Comparison of ENCODE assay signal across 8 cellular contexts in the genomic region with DNA sequence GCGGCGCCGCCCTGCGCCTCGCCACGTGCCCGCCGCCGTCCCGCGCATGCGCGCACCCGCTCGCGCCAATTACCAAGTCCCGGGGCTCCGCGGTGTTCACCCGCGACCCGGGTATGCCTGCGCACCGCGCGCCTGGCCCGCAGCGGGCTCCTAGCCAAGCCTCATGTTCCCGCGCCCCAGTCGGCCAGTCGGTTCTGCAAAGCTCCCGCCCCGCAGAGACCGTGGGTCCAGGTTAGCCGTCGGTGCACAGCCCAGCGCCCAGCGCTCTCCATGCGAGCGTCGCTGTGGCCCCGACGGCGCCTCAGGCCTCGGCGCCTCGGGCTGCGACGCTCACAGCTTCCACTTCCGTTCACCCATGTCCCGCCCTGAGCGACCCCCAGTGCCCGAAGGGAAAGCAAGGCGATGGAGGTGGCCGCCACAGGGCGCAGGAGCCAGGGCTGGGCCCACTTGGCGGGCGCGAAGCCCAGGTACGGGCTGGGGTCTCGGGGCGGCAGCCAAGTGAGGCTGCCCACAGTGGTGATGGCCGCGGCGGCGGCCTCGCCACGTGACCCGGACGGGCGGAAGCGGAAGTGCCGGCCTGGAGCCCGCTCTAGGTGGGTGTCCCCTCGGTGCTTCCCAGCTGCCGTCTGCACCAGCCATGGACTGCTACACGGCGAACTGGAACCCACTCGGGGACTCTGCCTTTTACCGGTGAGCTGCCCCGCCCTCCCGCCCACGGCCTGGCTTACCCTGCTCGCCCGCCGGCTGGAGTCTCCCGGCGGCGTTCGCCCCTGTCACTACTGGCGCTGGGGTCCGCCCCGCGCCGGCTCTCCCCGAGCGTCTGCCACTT. TPM values are rescaled to one million over a fixed set of nuclear protein-coding genes. Genes with fewer than 3 reads are reported as not detected.
DNase-seq lines count a peak whose midpoint lies in the region; ATAC-seq and TF ChIP-seq lines count a peak whose summit lies in the region.

A gene with protein sequence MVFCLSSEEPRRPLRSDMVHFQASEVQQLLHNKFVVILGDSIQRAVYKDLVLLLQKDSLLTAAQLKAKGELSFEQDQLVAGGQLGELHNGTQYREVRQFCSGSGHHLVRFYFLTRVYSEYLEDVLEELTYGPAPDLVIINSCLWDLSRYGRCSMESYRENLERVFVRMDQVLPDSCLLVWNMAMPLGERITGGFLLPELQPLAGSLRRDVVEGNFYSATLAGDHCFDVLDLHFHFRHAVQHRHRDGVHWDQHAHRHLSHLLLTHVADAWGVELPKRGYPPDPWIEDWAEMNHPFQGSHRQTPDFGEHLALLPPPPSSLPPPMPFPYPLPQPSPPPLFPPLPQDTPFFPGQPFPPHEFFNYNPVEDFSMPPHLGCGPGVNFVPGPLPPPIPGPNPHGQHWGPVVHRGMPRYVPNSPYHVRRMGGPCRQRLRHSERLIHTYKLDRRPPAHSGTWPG (minus strand): TSS at position 518 of the 829 bp plus-strand sequence. CDS start 743 bp downstream, outside the sequence.
A gene (plus strand): TSS at position 608 of the 829 bp plus-strand sequence. CDS start 30 bp downstream, at position 638.

- H3K27ac ChIP-seq in adipose tissue (ENCODE audit: low read depth, low read length): peak within 1 kb of the TSS; percentile 32

- POLR2A ChIA-PET in T-cell (lab: Charles Lee): interaction anchor here in 1 of 2 donors (0.6 kb wide), 1 partner anchor 230 kb away, joined by 6 read pairs; no protein-coding TSS in a partner anchor

- ATAC-seq in HG02588 (IDR thresholded peaks at IDR 0.05; ENCODE audit: unreplicated experiment) (peak; percentile 97), T-cell (replicated peaks in 1 of 4) (peak; percentile 95 to 98 (median 96)), left cardiac atrium (peak; percentile 99)

- 1 to 3% (median 2%) methylated on average over 71 to 98 of the region's 98 CpGs for WGBS in adipose tissue, 3 donors

- peak; percentile 63 for TF ChIP-seq POLR2A in GM10847 (IDR thresholded peaks at IDR 0.05; ENCODE audit: extremely low read depth, insufficient read length)

- H3K27ac Mint-ChIP-seq in T-cell (peak within 1 kb of the TSS; percentile 84 to 89), progenitor cell of endocrine pancreas (peak within 1 kb of the TSS; percentile 88)

- H3K4me3 Mint-ChIP-seq in T-cell (peak within 1 kb of the TSS; percentile 85 to 89 (median 86)), progenitor cell of endocrine pancreas (ENCODE audit: low read depth) (peak within 1 kb of the TSS; percentile 85)

- H3K36me3 Mint-ChIP-seq in T-cell (peaks cover 8% of the 10 kb centered on the region), progenitor cell of endocrine pancreas (ENCODE audit: insufficient read depth) (peaks cover 7% of the 10 kb centered on the region)

- TF ChIP-seq CTCF in progenitor cell of endocrine pancreas (IDR thresholded peaks at IDR 0.05; ENCODE audit: unreplicated experiment): no peak

- H3K9me3 Mint-ChIP-seq in T-cell: no peaks in the 10 kb centered on the region
- H3K9me3 Mint-ChIP-seq in progenitor cell of endocrine pancreas (ENCODE audit: low read depth): no peaks in the 10 kb centered on the region

- CTCF ChIA-PET in T-cell (lab: Charles Lee): interaction anchor here in 1 of 2 donors (0.7 kb wide), 1 partner anchor 25 kb away, joined by 3 read pairs; no protein-coding TSS in a partner anchor

- H3K4me1 Mint-ChIP-seq in T-cell (peaks cover 33 to 42% (median 37%) of the 10 kb centered on the region in 3 donors), progenitor cell of endocrine pancreas (ENCODE audit: low read depth) (peaks cover 6% of the 10 kb centered on the region)

- intact Hi-C loops in left cardiac atrium (cut with DNase I): no loop called here

- DNase-seq in NCI-H1092 (lab: John Stamatoyannopoulos, UW) (peak; percentile 86), T-cell (peak; percentile 77 to 92 (median 88)), left cardiac atrium (peak; percentile 92), progenitor cell of endocrine pancreas (ENCODE audit: low spot score, unreplicated experiment) (peak; percentile 69), ureter (ENCODE audit: low spot score) (peak; percentile 89)

- no peaks in the 10 kb centered on the region for H3K27me3 Mint-ChIP-seq in T-cell
- H3K27me3 Mint-ChIP-seq in progenitor cell of endocrine pancreas: no peaks in the 10 kb centered on the region

RNA-seq across cellular contexts. Expression of the first gene that starts in this region (rescaled TPM):
- total RNA-seq in T-cell: 100 to 1,000 TPM in 2 of 5 donors, 10 to 100 TPM in 3; 65.1 to 111 (median 95.2) TPM
- polyA plus RNA-seq in adipose tissue: 10 to 100 TPM; 21.1 to 40.4 (median 36.3) TPM
- total RNA-seq in left cardiac atrium: 10 to 100 TPM; 13.0 to 18.0 TPM
- total RNA-seq in progenitor cell of endocrine pancreas: 81.1 and 89.2 TPM in 2 replicates
- 53.5 TPM for total RNA-seq in ureter

RNA-seq across cellular contexts. Expression of the second gene that starts in this region (rescaled TPM):
- 10 to 100 TPM; 44.5 to 72.2 (median 68.2) TPM for total RNA-seq in T-cell
- polyA plus RNA-seq in adipose tissue: 10 to 100 TPM; 25.1 to 34.2 (median 29.8) TPM
- 10 to 100 TPM; 22.1 to 24.4 TPM for total RNA-seq in left cardiac atrium
- total RNA-seq in progenitor cell of endocrine pancreas: 47.8 and 48.5 TPM in 2 replicates
- 38.0 TPM for total RNA-seq in ureter

Comparison
In these comparisons a context has a peak if more than half of its experiments do, and no peak if none do; other contexts are left out.
1. Peak in every context shown above with its lines: DNase-seq, ATAC-seq and H3K27ac ChIP-seq.